21 cellular contexts compared by ENCODE assay signal in the genomic region with DNA sequence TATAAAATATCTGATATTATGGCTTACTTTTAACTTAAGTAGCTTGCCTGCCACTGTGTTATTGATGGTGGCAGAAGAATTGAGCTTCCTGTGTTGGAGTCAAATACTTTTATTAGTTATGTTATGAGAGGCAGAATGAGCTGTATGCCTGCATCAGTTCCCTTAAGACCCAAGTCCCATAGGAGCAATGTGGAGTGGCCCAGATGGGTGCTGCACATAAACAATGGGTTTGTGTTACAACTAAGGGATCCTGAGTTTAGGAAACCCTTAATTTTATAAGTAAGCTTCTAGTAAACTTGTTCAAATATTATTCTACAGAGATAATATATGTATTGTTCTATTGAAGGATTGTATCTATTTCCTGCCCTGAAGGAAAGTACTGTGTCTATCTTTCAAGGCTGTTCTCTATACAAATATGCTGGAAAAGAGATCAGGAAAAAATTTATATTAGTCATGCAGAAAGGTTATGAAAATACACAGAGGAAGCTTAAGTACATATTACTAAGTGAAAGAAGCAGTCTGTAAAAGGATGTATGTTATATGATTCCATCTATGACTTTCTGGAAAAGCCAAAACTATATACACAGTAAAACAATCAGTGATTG.
A peak's percentile ranks its signal among the peaks of the same experiment; 100 is the strongest.
DNase-seq lines count a peak whose midpoint lies in the region; ATAC-seq, FAIRE-seq and TF ChIP-seq lines count a peak whose summit lies in the region.
"Had no signal": no experiment of that assay in that cellular context is flagged by ENCODE, and none has a peak within 500 bp of the region (broad histone marks: within the 10 kb centered on the region; RNA-seq: fewer than 3 reads in every experiment).

No MANE protein-coding gene starts in this region.

- H2AFZ ChIP-seq in Karpas-422 (ENCODE audit: low read length): 0 out of 2 replicates have a peak overlapping the region, but pooled peaks have one; percentile 7

- no peak for TF ChIP-seq POLR2A in A549 (IDR thresholded peaks at IDR 0.05; ENCODE audit: low read length)

- no peak; a peak in 1 of 6 replicates for ATAC-seq in A549
- ATAC-seq: activated CD4-positive, CD25-positive, alpha-beta regulatory T cell treated with anti-CD3 and anti-CD28 coated beads, Interleukin-2, amount 50 U/mL, for 24 hours; left lung had no signal

- DNase-seq in A549 (ENCODE audit: low read depth in 1 of 2, low spot score in 1 of 2) (peak in 1 of 2 experiments; percentile 5), Karpas-422 (no peak), astrocyte of the spinal cord (ENCODE audit: low read depth, low spot score) (peak; percentile 76), fibroblast of the aortic adventitia (ENCODE audit: low read depth) (peak; percentile 18), NCI-H510A treated with DMSO at 0.1 percent for 48 hours (lab: John Stamatoyannopoulos, UW) (no peak), small intestine (no peak), D721Med (ENCODE audit: insufficient read length, low spot score) (no peak), NCI-H446 treated with DMSO at 0.1 percent for 48 hours (lab: John Stamatoyannopoulos, UW) (no peak)
- DNase-seq: ACHN; activated CD8-positive, alpha-beta memory T cell treated with anti-CD3 and anti-CD28 coated beads for 24 hours; activated naive CD4-positive, alpha-beta T cell treated with anti-CD3 and anti-CD28 coated beads, Interleukin-2, amount 10 ng/mL, durations not matched to agents 7 days and 5 days; activated T-cell treated with anti-CD3 and anti-CD28 coated beads, Interleukin-2, amount 50 U/mL, for 48 hours; DMS 273 treated with DMSO at 0.1 percent for 48 hours; glutamatergic neuron; left lung; NCI-H1092; NCI-H2081; stimulated activated CD4-positive, alpha-beta T cell treated with anti-CD3 and anti-CD28 coated beads, Interleukin-12 subunit alpha, Interleukin-12 subunit beta, amount 100 ng/mL, for 4 hours; stimulated activated CD8-positive, alpha-beta memory T cell treated with anti-CD3 and anti-CD28 coated beads, Interleukin-4, amount 100 ng/mL, for 48 hours had no signal

- TF ChIP-seq CTCF in A549 (IDR thresholded peaks at IDR 0.05) (no peak), astrocyte of the spinal cord (IDR thresholded peaks at IDR 0.05; ENCODE audit: low read depth, low read length) (no peak), fibroblast of the aortic adventitia (IDR thresholded peaks at IDR 0.05; ENCODE audit: insufficient read depth, low read length) (no peak), D721Med (IDR thresholded peaks at IDR 0.05; ENCODE audit: insufficient read depth, missing control alignments) (no peak)

- H3K9me2 ChIP-seq in Karpas-422 (replicated peaks; ENCODE audit: insufficient read depth, low read length): no peaks in the 10 kb centered on the region

- FAIRE-seq in A549 (lab: Jason Lieb, UNC): no peak
- no peak for FAIRE-seq in small intestine (lab: Jason Lieb, UNC)
- no peak for FAIRE-seq in D721Med (lab: Jason Lieb, UNC)

- H3K9me3 ChIP-seq in A549 (no peaks in the 10 kb centered on the region), Karpas-422 (ENCODE audit: low read length) (no peaks in the 10 kb centered on the region), small intestine (ENCODE audit: control insufficient read depth, low read depth) (no peaks in the 10 kb centered on the region)
- H3K9me3 ChIP-seq: left lung, vagina had no signal

- no peak overlapping the region for H3K4me3 ChIP-seq in A549
- H3K4me3 ChIP-seq in Karpas-422 (ENCODE audit: low read length): no peak overlapping the region
- H3K4me3 ChIP-seq in astrocyte of the spinal cord (ENCODE audit: low read depth, low read length): no peak overlapping the region
- H3K4me3 ChIP-seq in fibroblast of the aortic adventitia (ENCODE audit: low read depth, low read length): no peak overlapping the region
- no peak overlapping the region for H3K4me3 ChIP-seq in small intestine (ENCODE audit: low read depth in 1 of 2, low read length in 2 of 2)
- H3K4me3 ChIP-seq: left lung, vagina had no signal

- H3K4me1 ChIP-seq in A549: no peaks in the 10 kb centered on the region
- H3K4me1 ChIP-seq in Karpas-422 (ENCODE audit: low read length): no peaks in the 10 kb centered on the region
- H3K4me1 ChIP-seq in small intestine (ENCODE audit: control insufficient read depth in 2 of 2, insufficient read depth in 1 of 2, low read depth in 1 of 2, low read length in 1 of 2): no peaks in the 10 kb centered on the region
- H3K4me1 ChIP-seq: left lung, vagina had no signal

- no peaks in the 10 kb centered on the region for H3K79me2 ChIP-seq in Karpas-422 (ENCODE audit: low read length)

- H3K4me2 ChIP-seq in A549: 0 out of 3 replicates have a peak overlapping the region, but pooled peaks have one; percentile 10
- H3K4me2 ChIP-seq in Karpas-422 (ENCODE audit: low read depth, low read length, poor library complexity, severe bottlenecking): no peak overlapping the region

- no peak overlapping the region for H3K9ac ChIP-seq in Karpas-422 (ENCODE audit: low read length)

- H3K27me3 ChIP-seq in Karpas-422 (ENCODE audit: low read length) (no peaks in the 10 kb centered on the region), small intestine (ENCODE audit: control insufficient read depth in 2 of 2, insufficient read depth in 2 of 2, low read length in 2 of 2) (no peaks in the 10 kb centered on the region)
- H3K27me3 ChIP-seq: left lung, vagina had no signal

- no peak for TF ChIP-seq EP300 in A549 (IDR thresholded peaks at IDR 0.05)

- no peak for TF ChIP-seq RAD21 in A549 (conservative IDR thresholded peaks at IDR 0.05 in 1 of 2, IDR thresholded peaks at IDR 0.05 in 1 of 2)

- in situ Hi-C loops in astrocyte of the spinal cord (cut with HindIII; ENCODE audit: low sequenced_read_pairs): no loop called here

- H3K36me3 ChIP-seq in Karpas-422 (ENCODE audit: insufficient read depth, low read length): no peaks in the 10 kb centered on the region
- no peaks in the 10 kb centered on the region for H3K36me3 ChIP-seq in small intestine (ENCODE audit: control insufficient read depth in 2 of 2, insufficient read depth in 2 of 2, low read length in 2 of 2)
- H3K36me3 ChIP-seq: left lung, vagina had no signal

- no peak overlapping the region for H3K27ac ChIP-seq in A549
- H3K27ac ChIP-seq in Karpas-422 (ENCODE audit: low read length): no peak overlapping the region
- no peak overlapping the region for H3K27ac ChIP-seq in small intestine (ENCODE audit: low read depth in 1 of 2, low read length in 1 of 2)
- H3K27ac ChIP-seq: left lung, vagina had no signal

- CTCF ChIA-PET in A549 (lab: Yijun Ruan, JAX): no interaction called here

- H4K20me1 ChIP-seq in Karpas-422 (ENCODE audit: insufficient read depth, low read depth, low read length): no peaks in the 10 kb centered on the region

- POLR2A ChIA-PET in A549 (lab: Yijun Ruan, JAX): no interaction called here

TF ChIP-seq in A549, 52 proteins besides CTCF, POLR2A, EP300 and RAD21:
- TF ChIP-seq RARB (CRISPR knock-in tag; IDR thresholded peaks at IDR 0.05): no peak
- no peak for TF ChIP-seq ATOH8 (CRISPR knock-in tag; IDR thresholded peaks at IDR 0.05; ENCODE audit: low read depth)
- TF ChIP-seq, protein P1, sequence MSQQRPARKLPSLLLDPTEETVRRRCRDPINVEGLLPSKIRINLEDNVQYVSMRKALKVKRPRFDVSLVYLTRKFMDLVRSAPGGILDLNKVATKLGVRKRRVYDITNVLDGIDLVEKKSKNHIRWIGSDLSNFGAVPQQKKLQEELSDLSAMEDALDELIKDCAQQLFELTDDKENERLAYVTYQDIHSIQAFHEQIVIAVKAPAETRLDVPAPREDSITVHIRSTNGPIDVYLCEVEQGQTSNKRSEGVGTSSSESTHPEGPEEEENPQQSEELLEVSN (IDR thresholded peaks at IDR 0.05; ENCODE audit: borderline replicate concordance, low read depth): no peak
- no peak for TF ChIP-seq MAZ (IDR thresholded peaks at IDR 0.05; ENCODE audit: borderline replicate concordance, low read depth, low read length)
TF ChIP-seq in A549: peak in this region for 0.

Comparison
In these comparisons a context has a peak if more than half of its experiments do, and no peak if none do; other contexts are left out.
1. DNase-seq: peak in astrocyte of the spinal cord (single experiment) and fibroblast of the aortic adventitia (single experiment); none in Karpas-422 (single experiment), NCI-H510A treated with DMSO at 0.1 percent for 48 hours (single experiment), small intestine (single experiment), D721Med (single experiment) and NCI-H446 treated with DMSO at 0.1 percent for 48 hours (single experiment).